21 cellular contexts compared by ENCODE assay signal in genomic region chr5:3842591-3842990, GRCh38.
DNase-seq lines count a peak whose midpoint lies in the region; ATAC-seq and TF ChIP-seq lines count a peak whose summit lies in the region.
"Had no signal": no experiment of that assay in that cellular context is flagged by ENCODE, and none has a peak within 500 bp of the region (broad histone marks: within the 10 kb centered on the region; RNA-seq: fewer than 3 reads in every experiment).

No MANE protein-coding gene starts in this region.

- H3K9me3 Mint-ChIP-seq in nephron, result peaks cover 2% of the 10 kb centered on the region
- H3K9me3 Mint-ChIP-seq: CD4-positive, alpha-beta T cell; CD8-positive, alpha-beta T cell had no signal

- H3K4me1 Mint-ChIP-seq in nephron, result peaks cover 19% of the 10 kb centered on the region

- H4K20me1 ChIP-seq in DND-41 (ENCODE audit: insufficient read depth, low read length), result no peaks in the 10 kb centered on the region
- H4K20me1 ChIP-seq: BLaER1 had no signal

- no peak overlapping the region for H3K4me3 Mint-ChIP-seq in nephron
- H3K4me3 Mint-ChIP-seq: CD4-positive, alpha-beta T cell; CD8-positive, alpha-beta T cell had no signal

- no peak overlapping the region for H3K9ac ChIP-seq in DND-41 (ENCODE audit: low read depth, low read length)
- H3K9ac ChIP-seq: BLaER1 had no signal

- peak overlapping the region in 2 of 3 experiments; percentile 78 to 91 for H3K27ac Mint-ChIP-seq in nephron
- H3K27ac Mint-ChIP-seq: CD4-positive, alpha-beta T cell; CD8-positive, alpha-beta T cell had no signal

- intact Hi-C loops in esophagus muscularis mucosa (cut with DNase I) (no loop called here), upper lobe of right lung (cut with DNase I) (no loop called here)

- TF ChIP-seq CTCF in DND-41 (IDR thresholded peaks at IDR 0.05; ENCODE audit: borderline replicate concordance, extremely low read depth, low read length, poor library complexity, severe bottlenecking) (no peak), esophagus muscularis mucosa (IDR thresholded peaks at IDR 0.05) (no peak), nephron (IDR thresholded peaks at IDR 0.05; ENCODE audit: unreplicated experiment in 3 of 3) (no peak), upper lobe of right lung (IDR thresholded peaks at IDR 0.05) (no peak)

- no peak for DNase-seq in DND-41
- peak; percentile 84 for DNase-seq in esophagus muscularis mucosa (ENCODE audit: extremely low spot score)
- DNase-seq in upper lobe of right lung, result no peak
- DNase-seq in AG20443 (ENCODE audit: low spot score), result no peak
- DNase-seq in DMS114 treated with DMSO at 0.1 percent for 48 hours (lab: John Stamatoyannopoulos, UW; ENCODE audit: unreplicated experiment), result no peak
- DNase-seq: BE2C; C1 segment of cervical spinal cord; Caco-2; Calu3; CD4-positive, alpha-beta T cell; CD8-positive, alpha-beta T cell; DMS 273 treated with DMSO at 0.1 percent for 48 hours; DMS79 treated with DMSO at 0.1 percent for 48 hours; EL; GDM1 had no signal

- peaks cover 3% of the 10 kb centered on the region for H3K36me3 Mint-ChIP-seq in nephron (ENCODE audit: low read depth)
- H3K36me3 Mint-ChIP-seq: CD8-positive, alpha-beta T cell had no signal

- H3K27me3 ChIP-seq in DND-41 (ENCODE audit: insufficient read depth, low read length, poor library complexity) (no peaks in the 10 kb centered on the region), esophagus muscularis mucosa (no peaks in the 10 kb centered on the region), upper lobe of right lung (no peaks in the 10 kb centered on the region)
- H3K27me3 ChIP-seq: BE2C, BLaER1 had no signal

- H3K4me2 ChIP-seq in DND-41 (ENCODE audit: insufficient read depth, low read length), result no peak overlapping the region
- H3K4me2 ChIP-seq: A549, BLaER1 had no signal

- no peaks in the 10 kb centered on the region for H3K79me2 ChIP-seq in DND-41 (ENCODE audit: insufficient read depth, low read length)

- ATAC-seq in DND-41 (ENCODE audit: insufficient read depth, low read depth) (no peak), upper lobe of right lung (peak; percentile 20), esophagus mucosa (no peak)
- ATAC-seq: A549; CD8-positive, alpha-beta T cell; GM12878 had no signal

- WGBS in esophagus muscularis mucosa, result 56% methylated on average over 6 of the region's 6 CpGs

- H3K4me3 ChIP-seq in DND-41 (ENCODE audit: low read depth in 1 of 2, low read length in 2 of 2) (no peak overlapping the region), esophagus muscularis mucosa (no peak overlapping the region), upper lobe of right lung (no peak overlapping the region)
- H3K4me3 ChIP-seq: A549, BLaER1, GM12878 had no signal

- H3K27ac ChIP-seq in DND-41 (ENCODE audit: low read length), result no peak overlapping the region
- H3K27ac ChIP-seq in esophagus muscularis mucosa (replicated peaks in 1 of 4), result no peak overlapping the region
- no peak overlapping the region for H3K27ac ChIP-seq in upper lobe of right lung
- H3K27ac ChIP-seq: 22Rv1, A549, BLaER1 had no signal

- H3K4me1 ChIP-seq in DND-41 (ENCODE audit: insufficient read depth, low read length), result peaks cover 36% of the 10 kb centered on the region
- no peaks in the 10 kb centered on the region for H3K4me1 ChIP-seq in esophagus muscularis mucosa
- no peaks in the 10 kb centered on the region for H3K4me1 ChIP-seq in upper lobe of right lung
- H3K4me1 ChIP-seq: A549, BE2C, Caco-2 had no signal

- no peak for TF ChIP-seq POLR2A in esophagus muscularis mucosa (IDR thresholded peaks at IDR 0.05; ENCODE audit: low read depth)

- H3K9me3 ChIP-seq in DND-41 (ENCODE audit: insufficient read depth, low read length, severe bottlenecking), result peaks cover 12% of the 10 kb centered on the region
- no peaks in the 10 kb centered on the region for H3K9me3 ChIP-seq in esophagus muscularis mucosa
- H3K9me3 ChIP-seq in upper lobe of right lung, result no peaks in the 10 kb centered on the region
- H3K9me3 ChIP-seq: A549, BE2C, Caco-2 had no signal

- no peaks in the 10 kb centered on the region for H3K27me3 Mint-ChIP-seq in nephron (ENCODE audit: low read depth)
- H3K27me3 Mint-ChIP-seq: CD4-positive, alpha-beta T cell had no signal

- 0 out of 2 replicates have a peak overlapping the region, but pooled peaks have one; percentile 9 for H2AFZ ChIP-seq in DND-41 (ENCODE audit: low read depth, low read length)

- no peak for TF ChIP-seq EP300 in esophagus muscularis mucosa (IDR thresholded peaks at IDR 0.05)

- H3K36me3 ChIP-seq in DND-41 (ENCODE audit: insufficient read depth, low read length), result no peaks in the 10 kb centered on the region
- H3K36me3 ChIP-seq in esophagus muscularis mucosa, result no peaks in the 10 kb centered on the region
- no peaks in the 10 kb centered on the region for H3K36me3 ChIP-seq in upper lobe of right lung
- H3K36me3 ChIP-seq: BE2C, BLaER1 had no signal
